Comparison of ENCODE assay signal across 8 cellular contexts in the genomic region with DNA sequence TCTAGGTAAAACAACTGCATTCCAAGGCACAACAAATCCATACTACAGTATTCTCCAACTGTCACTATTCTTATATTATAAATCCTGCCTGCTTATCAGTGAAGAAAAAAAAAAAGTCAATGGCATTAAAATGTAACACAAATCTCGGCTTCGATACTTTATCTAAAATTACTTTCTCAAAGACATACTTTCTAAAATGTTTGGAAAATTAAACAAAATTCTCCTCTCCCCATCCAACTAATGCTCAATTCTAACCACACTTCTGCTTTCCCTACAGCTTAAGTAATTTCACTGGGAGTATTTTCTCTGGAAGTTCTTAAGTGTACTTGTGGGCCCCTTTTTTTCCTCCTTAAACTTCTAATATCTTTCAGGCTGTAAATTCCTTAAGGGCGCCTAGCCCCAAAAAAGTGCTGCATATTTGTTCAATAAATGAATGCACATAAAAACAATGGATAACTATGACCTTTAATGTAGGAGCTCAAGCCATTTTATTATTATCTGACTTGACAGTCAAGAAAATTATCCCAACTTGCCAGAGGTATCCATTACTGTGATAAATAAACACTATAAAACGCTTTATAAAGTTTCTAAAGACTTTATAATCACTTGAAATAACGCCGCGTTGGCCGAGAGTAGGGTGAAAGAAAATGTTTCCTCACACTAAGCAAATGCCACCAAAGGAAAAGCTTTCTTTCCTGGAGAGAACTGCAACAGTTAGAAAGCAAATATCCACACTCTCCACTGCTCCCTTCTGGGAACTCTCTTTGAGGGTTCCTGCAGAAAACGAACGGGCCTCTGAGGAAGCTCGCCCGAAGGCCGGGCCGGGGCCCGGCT. TPM values are rescaled to one million over a fixed set of nuclear protein-coding genes. Genes with fewer than 3 reads are reported as not detected.
DNase-seq lines count a peak whose midpoint lies in the region; ATAC-seq, FAIRE-seq and TF ChIP-seq lines count a peak whose summit lies in the region.

No MANE protein-coding gene starts in this region.

- H3K27ac ChIP-seq in Peyer's patch (peak overlapping the region; percentile 80 to 95 (median 89)), esophagus (ENCODE audit: low read depth in 2 of 2, low read length in 1 of 2) (peak overlapping the region; percentile 56 to 89), pancreas (peak overlapping the region; percentile 76 to 86 (median 80))

- intact Hi-C loops in pancreas (cut with DNase I): no loop called here

- H3K4me3 ChIP-seq in Peyer's patch (peak overlapping the region; percentile 86 to 99 (median 93)), esophagus (ENCODE audit: low read depth in 1 of 2, low read length in 2 of 2) (peak overlapping the region; percentile 89 to 90), pancreas (peak overlapping the region; percentile 78 to 88 (median 82))

- H3K9me3 ChIP-seq in Peyer's patch: no peaks in the 10 kb centered on the region
- H3K9me3 ChIP-seq in esophagus (ENCODE audit: control insufficient read depth in 2 of 2, insufficient read depth in 1 of 2, low read depth in 1 of 2, low read length in 1 of 2): no peaks in the 10 kb centered on the region
- H3K9me3 ChIP-seq in pancreas: no peaks in the 10 kb centered on the region

- H3K4me1 ChIP-seq in Peyer's patch: peaks cover 0 to 13% (median 4%) of the 10 kb centered on the region in 4 donors
- no peaks in the 10 kb centered on the region for H3K4me1 ChIP-seq in esophagus (ENCODE audit: control insufficient read depth in 2 of 2, insufficient read depth in 2 of 2, low read length in 1 of 2)
- H3K4me1 ChIP-seq in pancreas: peaks cover 5 to 29% (median 12%) of the 10 kb centered on the region in 3 donors

- WGBS in esophagus, 2 donors: 6 to 7% methylated on average over 15 of the region's 15 CpGs
- WGBS in pancreas, 2 donors: 0 to 1% methylated on average over 15 of the region's 15 CpGs

- no peak for ATAC-seq in pancreas
- ATAC-seq in HG03460 (IDR thresholded peaks at IDR 0.05; ENCODE audit: unreplicated experiment): no peak
- ATAC-seq in HG03521 (IDR thresholded peaks at IDR 0.05; ENCODE audit: unreplicated experiment): no peak

- TF ChIP-seq POLR2A in Peyer's patch (IDR thresholded peaks at IDR 0.05): no peak

- H3K27me3 ChIP-seq in Peyer's patch (no peaks in the 10 kb centered on the region), esophagus (ENCODE audit: control insufficient read depth in 1 of 2, insufficient read depth in 2 of 2, low read length in 2 of 2) (no peaks in the 10 kb centered on the region), pancreas (no peaks in the 10 kb centered on the region)

- no peak for TF ChIP-seq CTCF in Peyer's patch (IDR thresholded peaks at IDR 0.05)
- TF ChIP-seq CTCF in pancreas (IDR thresholded peaks at IDR 0.05): no peak

- no peak for FAIRE-seq in pancreas (lab: Jason Lieb, UNC)

- DNase-seq in NCI-H1105 treated with DMSO at 0.1 percent for 48 hours (lab: John Stamatoyannopoulos, UW): peak; percentile 47
- no peak for DNase-seq in NCI-H1105 (lab: John Stamatoyannopoulos, UW)
- DNase-seq in Peyer's patch: no peak
- no peak for DNase-seq in pancreas
- DNase-seq in NK-92 (lab: John Stamatoyannopoulos, UW; ENCODE audit: unreplicated experiment): no peak

- H3K36me3 ChIP-seq in Peyer's patch (no peaks in the 10 kb centered on the region), esophagus (ENCODE audit: control insufficient read depth in 2 of 2, insufficient read depth in 2 of 2, low read length in 1 of 2) (peaks cover 0 to 2% of the 10 kb centered on the region in 2 donors), pancreas (no peaks in the 10 kb centered on the region)

RNA-seq across cellular contexts. Expression of a gene that starts 1.0 kb away (rescaled TPM):
- 100 to 1,000 TPM in 1 of 4 donors, 10 to 100 TPM in 3; 24.3 to 134 (median 34.9) TPM for total RNA-seq in Peyer's patch
- 1 to 10 TPM; 6.2 to 8.9 TPM for polyA plus RNA-seq in esophagus
- total RNA-seq in pancreas: 10 to 100 TPM in 4 of 6 donors, 1 to 10 TPM in 2; 8.0 to 18.3 (median 11.5) TPM
- polyA plus RNA-seq in pancreas: 1 to 10 TPM; 4.3 to 5.8 TPM

RNA-seq across cellular contexts. Expression of a gene that starts 37.9 kb away (rescaled TPM):
- 10 to 100 TPM; 15.7 to 24.4 (median 18.9) TPM for total RNA-seq in Peyer's patch
- 10 to 100 TPM in 1 of 2 donors, 1 to 10 TPM in 1; 9.0 to 12.2 TPM for polyA plus RNA-seq in esophagus
- total RNA-seq in pancreas: 10 to 100 TPM in 2 of 6 donors, 1 to 10 TPM in 4; 4.6 to 11.0 (median 9.4) TPM
- 1 to 10 TPM; 5.5 TPM for polyA plus RNA-seq in pancreas
